ENCODE assay signal across 19 cellular contexts in genomic region chr15:63918317-63918672, GRCh38.
A peak's percentile ranks its signal among the peaks of the same experiment; 100 is the strongest.
DNase-seq lines count a peak whose midpoint lies in the region; ATAC-seq and TF ChIP-seq lines count a peak whose summit lies in the region.
"Had no signal": no experiment of that assay in that cellular context is flagged by ENCODE, and none has a peak within 500 bp of the region (broad histone marks: within the 10 kb centered on the region; RNA-seq: fewer than 3 reads in every experiment).

No MANE protein-coding gene starts in this region.

- H3K4me1 ChIP-seq in left ventricle myocardium inferior (peaks cover 57% of the 10 kb centered on the region), ascending aorta (peaks cover 0 to 3% of the 10 kb centered on the region in 2 donors)

- no peak for DNase-seq in left ventricle myocardium inferior
- no peak for DNase-seq in left cardiac atrium
- DNase-seq in NCI-H510A treated with DMSO at 0.1 percent for 48 hours (lab: John Stamatoyannopoulos, UW), result peak; percentile 35
- DNase-seq in left colon, result peak; percentile 24 to 62
- no peak for DNase-seq in HCEC 1CT
- no peak for DNase-seq in ascending aorta (ENCODE audit: low spot score in 2 of 2)
- DNase-seq in stimulated activated CD4-positive, alpha-beta T cell treated with anti-CD3 and anti-CD28 coated beads, Interleukin-2, amount 100 ng/mL, for 24 hours, result no peak
- DNase-seq: activated CD4-positive, alpha-beta memory T cell treated with anti-CD3 and anti-CD28 coated beads, Interleukin-2, amount 10 ng/mL, durations not matched to agents 7 days and 5 days; activated T-cell treated with anti-CD3 and anti-CD28 coated beads, Interleukin-2, amount 50 U/mL, for 48 hours; CD4-positive, alpha-beta memory T cell; cortex of kidney; EL; GOT3; NCI-H446; SIG-M5; stimulated activated naive CD4-positive, alpha-beta T cell treated with Interleukin-2 at 50 U/mL for 16 hours; T-helper 17 cell; trophoblast cell had no signal

- H3K36me3 ChIP-seq in left ventricle myocardium inferior (peaks cover 7% of the 10 kb centered on the region), ascending aorta (no peaks in the 10 kb centered on the region)

- H3K27me3 ChIP-seq in left ventricle myocardium inferior (ENCODE audit: low read depth) (no peaks in the 10 kb centered on the region), ascending aorta (no peaks in the 10 kb centered on the region)

- no peak overlapping the region for H3K4me3 ChIP-seq in left ventricle myocardium inferior
- no peak overlapping the region for H3K4me3 ChIP-seq in ascending aorta

- intact Hi-C loops in left ventricle myocardium inferior (cut with micrococcal nuclease), result no loop called here
- intact Hi-C loops in left cardiac atrium (cut with DNase I), result loop anchor here in 1 of 2 donors (10.0 kb wide), 1 partner anchor 127 kb away; the partner anchor contains the start of gene DAPK2
- intact Hi-C loops in left colon (cut with DNase I, micrococcal nuclease), result no loop called here
- intact Hi-C loops in ascending aorta (cut with DNase I), result no loop called here

- H3K9me3 ChIP-seq in left ventricle myocardium inferior (replicated peaks) (no peaks in the 10 kb centered on the region), ascending aorta (no peaks in the 10 kb centered on the region)

- no peak for TF ChIP-seq CTCF in left ventricle myocardium inferior (IDR thresholded peaks at IDR 0.05; ENCODE audit: borderline replicate concordance)
- no peak for TF ChIP-seq CTCF in ascending aorta (IDR thresholded peaks at IDR 0.05)

- ATAC-seq in left cardiac atrium, result no peak
- peak; percentile 83 for ATAC-seq in left colon
- ATAC-seq in HG02759 (IDR thresholded peaks at IDR 0.05; ENCODE audit: unreplicated experiment), result no peak
- ATAC-seq: T-helper 17 cell had no signal

- H3K27ac ChIP-seq in left ventricle myocardium inferior (replicated peaks) (peak overlapping the region; percentile 20), ascending aorta (no peak overlapping the region)

Comparison
In these comparisons a context has a peak if more than half of its experiments do, and no peak if none do; other contexts are left out.
1. DNase-seq: peak in NCI-H510A treated with DMSO at 0.1 percent for 48 hours (single experiment) and left colon (2 of 2); none in left ventricle myocardium inferior (single experiment), left cardiac atrium (single experiment), HCEC 1CT (single experiment), ascending aorta (0 of 2) and stimulated activated CD4-positive, alpha-beta T cell treated with anti-CD3 and anti-CD28 coated beads, Interleukin-2, amount 100 ng/mL, for 24 hours (0 of 2).